In the genomic region with DNA sequence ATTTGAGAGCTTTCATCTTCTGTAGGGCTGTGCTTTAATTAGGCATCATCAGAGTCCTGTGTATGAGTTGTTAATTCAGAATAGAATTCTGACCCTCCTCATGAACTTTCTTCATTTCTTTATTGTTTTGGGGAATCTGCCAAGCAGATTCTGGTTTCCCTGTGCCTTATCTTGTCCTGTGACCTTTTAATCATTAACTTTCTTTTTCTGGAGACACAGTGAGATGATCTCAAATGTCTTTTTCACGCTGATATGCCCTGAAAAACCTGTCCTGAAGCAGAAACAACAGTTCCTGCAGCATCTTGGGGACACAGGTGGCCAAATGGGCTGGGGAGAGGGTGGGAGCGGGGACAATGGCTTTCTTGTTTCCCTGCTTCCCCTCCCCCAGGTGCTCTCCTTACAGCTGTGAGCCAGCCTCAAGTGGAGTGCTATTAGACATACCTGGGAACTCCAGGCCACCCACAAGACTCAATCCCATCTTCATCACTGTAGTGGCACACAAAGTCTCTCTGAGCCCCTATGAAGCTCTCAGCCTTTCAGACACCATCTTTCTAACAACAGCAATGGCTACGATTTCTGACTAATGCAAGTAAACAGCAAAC, we compare ENCODE assay signal across 16 cellular contexts.
"Had no signal": no experiment of that assay in that cellular context is flagged by ENCODE, and none has a peak within 500 bp of the region (broad histone marks: within the 10 kb centered on the region; RNA-seq: fewer than 3 reads in every experiment).

No MANE protein-coding gene starts in this region.

- ATAC-seq: activated T-helper 17 cell treated with anti-CD3 and anti-CD28 coated beads, Interleukin-2, amount 50 U/mL, for 72 hours; gastroesophageal sphincter; natural killer cell; psoas muscle; sciatic nerve; stimulated activated naive B cell treated with anti-CD40 and anti-IgM and Interleukin-4, amounts not matched to agents 10 μg/mL and 1 μg/mL and 100 μg/mL, for 72 hours; WTC11 had no signal

- H3K27ac ChIP-seq: adrenal gland, gastroesophageal sphincter, psoas muscle, spleen, upper lobe of left lung had no signal

- DNase-seq: activated CD4-positive, alpha-beta T cell treated with anti-CD3 and anti-CD28 coated beads, Interleukin-2, amount 10 ng/mL, durations not matched to agents 24 days and 14 days; activated CD8-positive, alpha-beta memory T cell treated with anti-CD3 and anti-CD28 coated beads for 24 hours; activated naive CD4-positive, alpha-beta T cell treated with anti-CD3 and anti-CD28 coated beads, Interleukin-2, amount 50 U/mL, for 16 hours; activated T-cell treated with anti-CD3 and anti-CD28 coated beads for 4 hours; adrenal gland; natural killer cell; nucleus accumbens; psoas muscle; spleen; stimulated activated CD4-positive, alpha-beta T cell treated with anti-CD3 and anti-CD28 coated beads, Interleukin-1b, Interleukin-23, amount 100 ng/mL, for 48 hours; stimulated activated naive B cell treated with anti-CD40 and anti-IgM and Interleukin-4, amounts not matched to agents 10 μg/mL and 1 μg/mL and 100 μg/mL, for 72 hours; upper lobe of left lung had no signal
